ENCODE assay signal across 36 cellular contexts in the genomic region with DNA sequence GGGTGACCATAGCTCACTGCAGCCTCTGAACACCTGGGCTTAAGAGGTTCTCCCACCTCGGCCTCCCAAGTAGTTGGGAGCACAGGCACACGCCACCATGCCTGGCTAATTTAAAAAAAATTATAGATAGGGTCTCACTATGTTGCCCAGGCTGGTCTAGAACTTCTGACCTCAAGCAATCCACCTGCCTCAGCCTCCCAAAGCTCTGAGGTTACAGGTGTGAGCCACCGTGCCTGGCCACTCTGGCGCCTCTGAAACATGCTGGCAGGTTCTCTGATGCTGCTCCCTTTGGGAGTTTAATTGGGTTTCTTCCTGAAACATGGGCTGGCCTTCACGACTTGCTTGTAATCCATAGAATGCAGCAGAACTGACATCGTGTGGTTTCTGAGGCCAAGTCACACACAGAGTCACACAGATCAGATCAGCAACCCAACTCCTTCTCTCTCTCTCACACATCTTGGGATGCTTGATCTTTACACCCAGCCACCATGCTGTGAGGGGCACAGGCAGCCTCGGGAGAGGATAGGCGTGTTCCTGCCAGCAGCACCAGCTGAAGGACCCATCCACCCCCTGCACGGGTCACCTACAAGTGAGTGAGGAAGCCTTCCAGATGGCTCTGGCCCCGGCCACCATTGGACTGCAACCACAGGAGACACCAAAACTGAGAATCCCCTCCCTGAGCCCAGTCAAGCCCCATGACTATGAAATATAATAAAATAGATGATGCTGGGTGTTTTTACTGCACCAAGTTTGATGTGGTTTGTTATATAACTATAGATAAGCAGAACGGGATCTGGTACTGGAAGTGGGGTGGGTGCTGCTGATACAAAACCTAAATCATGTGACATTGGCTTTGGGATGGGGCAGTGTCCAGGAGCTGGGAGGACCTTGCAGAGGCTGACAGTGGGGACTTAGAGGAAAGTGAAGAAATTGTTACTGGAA. TPM values are rescaled to one million over a fixed set of nuclear protein-coding genes. Genes with fewer than 3 reads are reported as not detected.
"Had no signal": no experiment of that assay in that cellular context is flagged by ENCODE, and none has a peak within 500 bp of the region (broad histone marks: within the 10 kb centered on the region; RNA-seq: fewer than 3 reads in every experiment).

No MANE protein-coding gene starts in this region.

- FAIRE-seq: colon, RCC 7860, TTC549 had no signal

- H2AFZ ChIP-seq: PC-9 had no signal

- H3K9me3 Mint-ChIP-seq: activated CD4-positive, alpha-beta T cell treated with anti-CD3 and anti-CD28 coated beads, Interleukin-2, amount 10 ng/mL, durations not matched to agents 24 days and 14 days; activated CD8-positive, alpha-beta T cell treated with anti-CD3 and anti-CD28 coated beads for 36 hours; activated naive CD4-positive, alpha-beta T cell treated with anti-CD3 and anti-CD28 coated beads for 36 hours; activated naive CD4-positive, alpha-beta T cell treated with anti-CD3 and anti-CD28 coated beads, Interleukin-2, amount 50 U/mL, for 72 hours; activated T-cell treated with anti-CD3 and anti-CD28 coated beads, Interleukin-2, amount 50 U/mL, for 4 hours; activated T-helper 1 cell treated with anti-CD3 and anti-CD28 coated beads, Interleukin-12 subunit alpha, Interleukin-12 subunit beta, Interleukin-2, Interleukin-4 antibody, amounts not matched to agents 30 ng/mL and 10 ng/mL and 1 ng/mL, durations not matched to agents 14 hours and 24 hours and 36 hours had no signal

- H3K36me3 Mint-ChIP-seq: brain had no signal

- H3K36me3 ChIP-seq: adrenal gland, SJSA1 had no signal

- H3K4me1 Mint-ChIP-seq: brain had no signal

- DNase-seq: activated CD4-positive, alpha-beta T cell treated with anti-CD3 and anti-CD28 coated beads, Interleukin-2, amount 10 ng/mL, durations not matched to agents 24 days and 14 days; activated CD4-positive, alpha-beta T cell treated with anti-CD3 and anti-CD28 coated beads, Interleukin-2, amount 50 U/mL, for 4 hours; activated CD8-positive, alpha-beta T cell treated with anti-CD3 and anti-CD28 coated beads for 36 hours; activated gamma-delta T cell treated with Interleukin-2 at 50 U/mL for 16 hours; activated naive CD4-positive, alpha-beta T cell treated with anti-CD3 and anti-CD28 coated beads for 36 hours; activated T-cell treated with anti-CD3 and anti-CD28 coated beads for 4 hours; activated T-cell treated with anti-CD3 and anti-CD28 coated beads, Interleukin-2, amount 50 U/mL, for 4 hours; adrenal gland; central memory CD4-positive, alpha-beta T cell; Kasumi-1; KG1; MM.1S; NCI-H1105; NCI-H1417 treated with DMSO at 0.1 percent for 48 hours; NCI-H187 treated with DMSO at 0.1 percent for 48 hours; NCI-H2081; NCI-H2171 treated with DMSO at 0.1 percent for 48 hours; NCI-H2227 treated with DMSO at 0.1 percent for 48 hours; NCI-H446; NCI-H510A treated with DMSO at 0.1 percent for 48 hours; NCI-H526 treated with DMSO at 0.1 percent for 48 hours; NCI-H774; PC-9; SHP77 treated with DMSO at 0.1 percent for 48 hours; SK-N-SH; T-helper 1 cell; T1000 had no signal

- H3K27ac ChIP-seq: adrenal gland, PC-9, SJSA1 had no signal

- H3K9ac ChIP-seq: SK-N-SH had no signal

- H3K27ac Mint-ChIP-seq: activated CD4-positive, alpha-beta T cell treated with anti-CD3 and anti-CD28 coated beads, Interleukin-2, amount 10 ng/mL, durations not matched to agents 24 days and 14 days; activated CD8-positive, alpha-beta T cell treated with anti-CD3 and anti-CD28 coated beads for 36 hours; activated naive CD4-positive, alpha-beta T cell treated with anti-CD3 and anti-CD28 coated beads for 36 hours; activated naive CD4-positive, alpha-beta T cell treated with anti-CD3 and anti-CD28 coated beads, Interleukin-2, amount 50 U/mL, for 72 hours; activated T-helper 1 cell treated with anti-CD3 and anti-CD28 coated beads, Interleukin-12 subunit alpha, Interleukin-12 subunit beta, Interleukin-2, Interleukin-4 antibody, amounts not matched to agents 30 ng/mL and 10 ng/mL and 1 ng/mL, durations not matched to agents 14 hours and 24 hours and 36 hours; brain had no signal

- H3K4me2 ChIP-seq: PC-9, SK-N-SH had no signal

- H3K9me3 ChIP-seq: adrenal gland, SJSA1, SK-N-SH had no signal

- H3K4me3 Mint-ChIP-seq: activated CD4-positive, alpha-beta T cell treated with anti-CD3 and anti-CD28 coated beads, Interleukin-2, amount 10 ng/mL, durations not matched to agents 24 days and 14 days; activated CD8-positive, alpha-beta T cell treated with anti-CD3 and anti-CD28 coated beads for 36 hours; activated naive CD4-positive, alpha-beta T cell treated with anti-CD3 and anti-CD28 coated beads for 36 hours; activated T-cell treated with anti-CD3 and anti-CD28 coated beads, Interleukin-2, amount 50 U/mL, for 4 hours; activated T-helper 1 cell treated with anti-CD3 and anti-CD28 coated beads, Interleukin-12 subunit alpha, Interleukin-12 subunit beta, Interleukin-2, Interleukin-4 antibody, amounts not matched to agents 30 ng/mL and 10 ng/mL and 1 ng/mL, durations not matched to agents 14 hours and 24 hours and 36 hours; brain had no signal

- ATAC-seq: activated CD8-positive, alpha-beta T cell treated with anti-CD3 and anti-CD28 coated beads for 36 hours; activated naive CD4-positive, alpha-beta T cell treated with anti-CD3 and anti-CD28 coated beads, Interleukin-2, amount 50 U/mL, for 72 hours; activated T-cell treated with anti-CD3 and anti-CD28 coated beads, Interleukin-2, amount 50 U/mL, for 4 hours had no signal

- H3K4me3 ChIP-seq: adrenal gland, PC-9, SJSA1 had no signal

RNA-seq across cellular contexts. Expression of a gene that starts 3.1 kb away (rescaled TPM):
- total RNA-seq: activated CD4-positive, alpha-beta T cell treated with anti-CD3 and anti-CD28 coated beads, Interleukin-2, amount 10 ng/mL, durations not matched to agents 24 days and 14 days; activated CD8-positive, alpha-beta T cell treated with anti-CD3 and anti-CD28 coated beads for 36 hours; activated naive CD4-positive, alpha-beta T cell treated with anti-CD3 and anti-CD28 coated beads for 36 hours; activated naive CD4-positive, alpha-beta T cell treated with anti-CD3 and anti-CD28 coated beads, Interleukin-2, amount 50 U/mL, for 72 hours; activated T-cell treated with anti-CD3 and anti-CD28 coated beads, Interleukin-2, amount 50 U/mL, for 4 hours; adrenal gland; cerebellum; PC-9; SJSA1; T-helper 2 cell treated with Interferon-gamma antibody and Interleukin-4, amounts not matched to agents 100 ng/mL and 5 ng/mL, for 36 hours had no signal
- polyA plus RNA-seq: adrenal gland, SK-N-SH had no signal

RNA-seq across cellular contexts. Expression of a gene that starts 22.1 kb away (rescaled TPM):
- total RNA-seq: activated CD4-positive, alpha-beta T cell treated with anti-CD3 and anti-CD28 coated beads, Interleukin-2, amount 10 ng/mL, durations not matched to agents 24 days and 14 days; activated CD8-positive, alpha-beta T cell treated with anti-CD3 and anti-CD28 coated beads for 36 hours; activated naive CD4-positive, alpha-beta T cell treated with anti-CD3 and anti-CD28 coated beads for 36 hours; activated naive CD4-positive, alpha-beta T cell treated with anti-CD3 and anti-CD28 coated beads, Interleukin-2, amount 50 U/mL, for 72 hours; activated T-cell treated with anti-CD3 and anti-CD28 coated beads, Interleukin-2, amount 50 U/mL, for 4 hours; activated T-helper 1 cell treated with anti-CD3 and anti-CD28 coated beads, Interleukin-12 subunit alpha, Interleukin-12 subunit beta, Interleukin-2, Interleukin-4 antibody, amounts not matched to agents 30 ng/mL and 10 ng/mL and 1 ng/mL, durations not matched to agents 14 hours and 24 hours and 36 hours; adrenal gland; cerebellum; PC-9; SJSA1; T-helper 2 cell treated with Interferon-gamma antibody and Interleukin-4, amounts not matched to agents 100 ng/mL and 5 ng/mL, for 36 hours had no signal
- polyA plus RNA-seq: SK-N-SH had no signal
